ENCODE assay signal across 26 cellular contexts in genomic region chr12:31405021-31405420, GRCh38.
"Had no signal": no experiment of that assay in that cellular context is flagged by ENCODE, and none has a peak within 500 bp of the region (broad histone marks: within the 10 kb centered on the region; RNA-seq: fewer than 3 reads in every experiment).

No MANE protein-coding gene starts in this region.

- H3K4me3 ChIP-seq: cardiac muscle cell had no signal

- H3K27ac Mint-ChIP-seq: activated CD4-positive, alpha-beta T cell treated with anti-CD3 and anti-CD28 coated beads, Interleukin-2, amount 10 ng/mL, durations not matched to agents 24 days and 14 days; activated CD8-positive, alpha-beta T cell treated with anti-CD3 and anti-CD28 coated beads for 36 hours; activated naive CD8-positive, alpha-beta T cell treated with anti-CD3 and anti-CD28 coated beads for 36 hours; activated T-cell treated with anti-CD3 and anti-CD28 coated beads, Interleukin-2, amount 50 U/mL, for 72 hours; activated T-helper 17 cell treated with anti-CD3 and anti-CD28 coated beads, Interleukin-2, amount 50 U/mL, for 72 hours had no signal

- DNase-seq: activated CD4-positive, alpha-beta T cell treated with anti-CD3 and anti-CD28 coated beads, Interleukin-2, amount 10 ng/mL, durations not matched to agents 24 days and 14 days; activated CD4-positive, alpha-beta T cell treated with anti-CD3 and anti-CD28 coated beads, Interleukin-2, amount 50 U/mL, for 4 hours; activated CD8-positive, alpha-beta T cell treated with anti-CD3 and anti-CD28 coated beads for 36 hours; activated effector memory CD4-positive, alpha-beta T cell treated with anti-CD3 and anti-CD28 coated beads, Interleukin-2, amount 50 U/mL, for 16 hours; activated naive CD4-positive, alpha-beta T cell; activated naive CD4-positive, alpha-beta T cell treated with anti-CD3 and anti-CD28 coated beads, Interleukin-2, amount 50 U/mL, for 16 hours; activated naive CD8-positive, alpha-beta T cell treated with anti-CD3 and anti-CD28 coated beads for 36 hours; activated T-cell treated with anti-CD3 and anti-CD28 coated beads, Interleukin-2, amount 50 U/mL, for 1 hour; activated T-cell treated with anti-CD3 and anti-CD28 coated beads, Interleukin-2, amount 50 U/mL, for 72 hours; amniotic stem cell; aorta; NCI-H1048; NCI-H1105 treated with DMSO at 0.1 percent for 48 hours; NCI-H1436; NCI-H1694; NCI-H1930; NCI-H2081 treated with DMSO at 0.1 percent for 48 hours; NCI-H226; NCI-H524 treated with DMSO at 0.1 percent for 48 hours; OCI-M1; Right ventricle myocardium superior; T1000; WERI-Rb-1 had no signal

- H3K9me3 Mint-ChIP-seq: activated CD4-positive, alpha-beta T cell treated with anti-CD3 and anti-CD28 coated beads, Interleukin-2, amount 10 ng/mL, durations not matched to agents 24 days and 14 days; activated CD8-positive, alpha-beta T cell treated with anti-CD3 and anti-CD28 coated beads for 36 hours; activated naive CD8-positive, alpha-beta T cell treated with anti-CD3 and anti-CD28 coated beads for 36 hours; activated T-cell treated with anti-CD3 and anti-CD28 coated beads, Interleukin-2, amount 50 U/mL, for 72 hours; activated T-helper 17 cell treated with anti-CD3 and anti-CD28 coated beads, Interleukin-2, amount 50 U/mL, for 72 hours; central memory CD8-positive, alpha-beta T cell had no signal

- ATAC-seq: activated CD8-positive, alpha-beta T cell treated with anti-CD3 and anti-CD28 coated beads for 36 hours; activated T-cell treated with anti-CD3 and anti-CD28 coated beads, Interleukin-2, amount 50 U/mL, for 72 hours; activated T-helper 17 cell treated with anti-CD3 and anti-CD28 coated beads, Interleukin-2, amount 50 U/mL, for 72 hours had no signal

- H3K4me1 Mint-ChIP-seq: activated T-helper 17 cell treated with anti-CD3 and anti-CD28 coated beads, Interleukin-2, amount 50 U/mL, for 72 hours; central memory CD8-positive, alpha-beta T cell had no signal

- H3K4me3 Mint-ChIP-seq: activated CD4-positive, alpha-beta T cell treated with anti-CD3 and anti-CD28 coated beads, Interleukin-2, amount 10 ng/mL, durations not matched to agents 24 days and 14 days; activated CD8-positive, alpha-beta T cell treated with anti-CD3 and anti-CD28 coated beads for 36 hours; activated naive CD8-positive, alpha-beta T cell treated with anti-CD3 and anti-CD28 coated beads for 36 hours; activated T-cell treated with anti-CD3 and anti-CD28 coated beads, Interleukin-2, amount 50 U/mL, for 72 hours; activated T-helper 17 cell treated with anti-CD3 and anti-CD28 coated beads, Interleukin-2, amount 50 U/mL, for 72 hours; central memory CD8-positive, alpha-beta T cell had no signal

- H3K27ac ChIP-seq: WERI-Rb-1 had no signal

- H3K27me3 ChIP-seq: cardiac muscle cell had no signal

- H3K36me3 Mint-ChIP-seq: activated naive CD8-positive, alpha-beta T cell treated with anti-CD3 and anti-CD28 coated beads for 36 hours had no signal
